21 cellular contexts compared by ENCODE assay signal in the genomic region with DNA sequence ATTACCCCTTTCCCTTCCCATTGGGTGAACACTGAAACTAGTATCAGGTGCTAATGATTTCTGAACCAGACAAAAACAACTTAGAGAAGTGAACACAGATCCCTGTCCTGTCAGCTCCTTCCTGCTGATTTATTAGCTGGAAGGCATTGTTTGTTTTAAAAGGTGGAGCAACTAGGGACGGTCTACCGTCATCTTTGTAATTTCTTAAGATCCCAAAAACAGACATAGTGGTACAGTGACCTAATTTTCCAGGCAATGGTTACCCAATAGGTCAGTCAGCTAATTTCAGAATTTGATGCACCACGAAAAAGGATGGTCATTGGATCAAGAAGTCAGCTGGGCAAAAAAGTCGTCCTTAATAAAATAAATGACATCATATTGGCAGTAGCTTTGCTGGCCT. TPM values are rescaled to one million over a fixed set of nuclear protein-coding genes. Genes with fewer than 3 reads are reported as not detected.
DNase-seq lines count a peak whose midpoint lies in the region; ATAC-seq and TF ChIP-seq lines count a peak whose summit lies in the region.
"Had no signal": no experiment of that assay in that cellular context is flagged by ENCODE, and none has a peak within 500 bp of the region (broad histone marks: within the 10 kb centered on the region; RNA-seq: fewer than 3 reads in every experiment).

No MANE protein-coding gene starts in this region.

- 80% methylated on average over 4 of the region's 4 CpGs for WGBS in mesenchymal stem cell

- peaks cover 27% of the 10 kb centered on the region for H3K4me1 Mint-ChIP-seq in mesothelial cell of epicardium

- no peaks in the 10 kb centered on the region for H3K27me3 ChIP-seq in mesenchymal stem cell (ENCODE audit: control insufficient read depth in 1 of 2, insufficient read depth in 1 of 2, low read length in 2 of 2)

- ATAC-seq in HG03520 (IDR thresholded peaks at IDR 0.05; ENCODE audit: unreplicated experiment): no peak
- ATAC-seq: HCT116 had no signal

- no peaks in the 10 kb centered on the region for H3K4me1 ChIP-seq in mesenchymal stem cell (ENCODE audit: control insufficient read depth, insufficient read depth, low read depth, low read length)

- H2AK5ac ChIP-seq in mesenchymal stem cell (ENCODE audit: low read length, severe bottlenecking): no peak overlapping the region

- no peak overlapping the region for H4K8ac ChIP-seq in mesenchymal stem cell (ENCODE audit: low read length)

- no peak overlapping the region for H2BK120ac ChIP-seq in mesenchymal stem cell (ENCODE audit: low read depth, low read length)

- DNase-seq in Caki2 (ENCODE audit: low read depth) (peak; percentile 33), amniotic epithelial cell (ENCODE audit: low read depth) (peak; percentile 18), fibroblast of gingiva (ENCODE audit: low read depth) (peak; percentile 88), mesenchymal stem cell (peak; percentile 18), kidney tubule cell (ENCODE audit: low spot score) (no peak), DMS 273 treated with DMSO at 0.1 percent for 48 hours (lab: John Stamatoyannopoulos, UW) (no peak), mesothelial cell of epicardium (ENCODE audit: low spot score in 2 of 2, unreplicated experiment in 2 of 2) (no peak)
- DNase-seq: AML-193, DND-41, GOT3, KG1, MV-4-11, NCI-H1417, NCI-H187 treated with DMSO at 0.1 percent for 48 hours, NCI-H345, NCI-H524 treated with DMSO at 0.1 percent for 48 hours, SIG-M5 had no signal

- TF ChIP-seq CTCF in mesothelial cell of epicardium (IDR thresholded peaks at IDR 0.05; ENCODE audit: unreplicated experiment): no peak

- no peak overlapping the region for H4K91ac ChIP-seq in mesenchymal stem cell (ENCODE audit: low read length)

- no peak overlapping the region for H2BK12ac ChIP-seq in mesenchymal stem cell (ENCODE audit: low read length in 2 of 2)

- no peak overlapping the region for H3K27ac Mint-ChIP-seq in mesothelial cell of epicardium

- H2AFZ ChIP-seq in mesenchymal stem cell (ENCODE audit: low read depth, low read length): no peak overlapping the region

- no peaks in the 10 kb centered on the region for H3K9me3 Mint-ChIP-seq in mesothelial cell of epicardium

- no peak overlapping the region for H3K18ac ChIP-seq in mesenchymal stem cell (ENCODE audit: low read depth in 1 of 2, low read length in 2 of 2)

- H3K9ac ChIP-seq in mesenchymal stem cell (ENCODE audit: low read length): no peak overlapping the region

- no peak overlapping the region for H2BK5ac ChIP-seq in mesenchymal stem cell (ENCODE audit: low read depth, low read length, poor library complexity, severe bottlenecking)

- H3K9me3 ChIP-seq in mesenchymal stem cell (ENCODE audit: control insufficient read depth, low read length): no peaks in the 10 kb centered on the region

- in situ Hi-C loops in Caki2 (cut with HindIII; ENCODE audit: low pct_unique_long_range_greater_than_20kb, low sequenced_read_pairs): no loop called here

- no peaks in the 10 kb centered on the region for H3K27me3 Mint-ChIP-seq in mesothelial cell of epicardium (ENCODE audit: low read depth)

- no peaks in the 10 kb centered on the region for H3K79me1 ChIP-seq in mesenchymal stem cell (replicated peaks; ENCODE audit: low read length, poor library complexity, severe bottlenecking)

- no peaks in the 10 kb centered on the region for H3K36me3 Mint-ChIP-seq in mesothelial cell of epicardium

- no peak overlapping the region for H3K4me3 ChIP-seq in mesenchymal stem cell (ENCODE audit: insufficient read depth in 1 of 2, low read depth in 1 of 2, low read length in 2 of 2)

- no peak overlapping the region for H3K27ac ChIP-seq in mesenchymal stem cell (ENCODE audit: low read length, poor library complexity, severe bottlenecking)
- H3K27ac ChIP-seq: C4-2B, RWPE1 had no signal

- no peak overlapping the region for H2BK15ac ChIP-seq in mesenchymal stem cell (ENCODE audit: low read depth, poor library complexity, severe bottlenecking)

- no peak overlapping the region for H3K14ac ChIP-seq in mesenchymal stem cell (ENCODE audit: low read length in 2 of 2)

- no peaks in the 10 kb centered on the region for H3K36me3 ChIP-seq in mesenchymal stem cell (ENCODE audit: control insufficient read depth in 1 of 2, insufficient read depth in 2 of 2, low read depth in 1 of 2, low read length in 2 of 2)

- no peak overlapping the region for H3K4ac ChIP-seq in mesenchymal stem cell (ENCODE audit: low read depth in 1 of 2, low read length in 2 of 2)

- no peak overlapping the region for H3K4me3 Mint-ChIP-seq in mesothelial cell of epicardium

- H3K23ac ChIP-seq in mesenchymal stem cell (ENCODE audit: low read length in 2 of 2): no peak overlapping the region

- H3K4me2 ChIP-seq in mesenchymal stem cell (ENCODE audit: low read length, poor library complexity, severe bottlenecking): no peak overlapping the region

RNA-seq across cellular contexts. Expression of gene KCNJ16, which starts 27.4 kb away (rescaled TPM):
- 38.1 and 44.6 TPM in 2 replicates for total RNA-seq in Caki2 (2014; rRNA removed; shearing (Covaris generic); ENCODE audit: low replicate concordance)
- polyA plus RNA-seq in mesenchymal stem cell (2013, experiment 1 of 2): 0.01 TPM
- polyA plus RNA-seq in mesenchymal stem cell (2013, experiment 2 of 2): not detected
- 0.18 to 0.33 TPM (median 0.29 TPM) in 3 replicates for total RNA-seq in mesothelial cell of epicardium

Comparison
In these comparisons a context has a peak if more than half of its experiments do, and no peak if none do; other contexts are left out.
1. DNase-seq: peak in Caki2 (single experiment), amniotic epithelial cell (single experiment), fibroblast of gingiva (single experiment) and mesenchymal stem cell (single experiment); none in kidney tubule cell (single experiment), DMS 273 treated with DMSO at 0.1 percent for 48 hours (single experiment) and mesothelial cell of epicardium (0 of 2).
2. RNA of gene KCNJ16, which starts 27.4 kb away (total RNA-seq): 38.1 to 44.6 TPM in Caki2; 0.18 to 0.33 TPM in mesothelial cell of epicardium; every median in the first group is over 10 times any median in the second.